ENCODE assay signal across 20 cellular contexts in genomic region chr1:43303477-43304286, GRCh38. TPM values are rescaled to one million over a fixed set of nuclear protein-coding genes. Genes with fewer than 3 reads are reported as not detected.
DNase-seq lines count a peak whose midpoint lies in the region; FAIRE-seq and TF ChIP-seq lines count a peak whose summit lies in the region.
"Had no signal": no experiment of that assay in that cellular context is flagged by ENCODE, and none has a peak within 500 bp of the region (broad histone marks: within the 10 kb centered on the region; RNA-seq: fewer than 3 reads in every experiment).

No MANE protein-coding gene starts in this region.

- POLR2A ChIA-PET in endothelial cell of umbilical vein (lab: Charles Lee): interaction anchor here (0.9 to 2.2 kb wide), 4 partner anchors 9 to 71 kb away, joined by 3 to 15 read pairs (median 5); no protein-coding TSS in a partner anchor

- H3K27ac ChIP-seq in Peyer's patch (peak overlapping the region in 3 of 4 donors; percentile 27 to 75 (median 36)), endothelial cell of umbilical vein (ENCODE audit: insufficient read depth, low read depth, low read length) (peak overlapping the region; percentile 15), mucosa of rectum (ENCODE audit: low read depth in 2 of 2, low read length in 2 of 2) (peak overlapping the region; percentile 81 to 83), substantia nigra (ENCODE audit: low read depth, low read length, poor library complexity, severe bottlenecking) (peak overlapping the region; percentile 74)
- H3K27ac ChIP-seq: WERI-Rb-1 had no signal

- BruUV-seq in endothelial cell of umbilical vein (replicated peaks; lab: Mats Ljungman, UMichigan): no TSS peak

- no peaks in the 10 kb centered on the region for H3K9me1 ChIP-seq in endothelial cell of umbilical vein (replicated peaks; ENCODE audit: control insufficient read depth, extremely low read depth, insufficient read depth, low read length)

- H3K27me3 ChIP-seq in Peyer's patch (no peaks in the 10 kb centered on the region), endothelial cell of umbilical vein (ENCODE audit: control insufficient read depth in 2 of 2, insufficient read depth in 2 of 2, low read length in 2 of 2) (no peaks in the 10 kb centered on the region), mucosa of rectum (ENCODE audit: control insufficient read depth in 2 of 2, insufficient read depth in 2 of 2, low read length in 2 of 2) (no peaks in the 10 kb centered on the region)
- H3K27me3 ChIP-seq: gastroesophageal sphincter had no signal

- no peak for FAIRE-seq in endothelial cell of umbilical vein (lab: Jason Lieb, UNC)
- FAIRE-seq: G401.6, GM12891 had no signal

- TF ChIP-seq CTCF in Peyer's patch (IDR thresholded peaks at IDR 0.05) (no peak), endothelial cell of umbilical vein (IDR thresholded peaks at IDR 0.05; ENCODE audit: extremely low read depth in 1 of 2, insufficient read depth in 1 of 2, low read depth in 1 of 2, low read length in 2 of 2) (no peak)

- H3K9me3 ChIP-seq in Peyer's patch (no peaks in the 10 kb centered on the region), endothelial cell of umbilical vein (replicated peaks; ENCODE audit: control insufficient read depth, insufficient read depth, low read length) (no peaks in the 10 kb centered on the region), mucosa of rectum (ENCODE audit: control insufficient read depth in 2 of 2, low read length in 2 of 2) (no peaks in the 10 kb centered on the region)
- H3K9me3 ChIP-seq: gastroesophageal sphincter had no signal

- DNase-seq in Peyer's patch (peak in 1 of 3 donors; percentile 39), endothelial cell of umbilical vein (ENCODE audit: low read depth, low spot score) (peak; percentile 26), substantia nigra (lab: John Stamatoyannopoulos, UW) (no peak), medulla oblongata (ENCODE audit: extremely low spot score) (no peak), NCI-H2081 treated with DMSO at 0.1 percent for 48 hours (lab: John Stamatoyannopoulos, UW) (no peak), iPS-NIHi11 (ENCODE audit: low spot score) (no peak), NCI-H128 (lab: John Stamatoyannopoulos, UW; ENCODE audit: unreplicated experiment) (no peak)
- DNase-seq: activated CD8-positive, alpha-beta memory T cell treated with anti-CD3 and anti-CD28 coated beads for 24 hours; central memory CD4-positive, alpha-beta T cell; Kasumi-1; midbrain; NCI-H1417 treated with DMSO at 0.1 percent for 48 hours; NCI-H2227 treated with DMSO at 0.1 percent for 48 hours; stimulated activated naive CD4-positive, alpha-beta T cell; WERI-Rb-1 had no signal

- H3K4me1 ChIP-seq in Peyer's patch (peaks cover 0 to 20% (median 4%) of the 10 kb centered on the region in 4 donors), endothelial cell of umbilical vein (ENCODE audit: control insufficient read depth, extremely low read depth, insufficient read depth, low read length) (peaks cover 37% of the 10 kb centered on the region), mucosa of rectum (ENCODE audit: control insufficient read depth in 2 of 2, insufficient read depth in 2 of 2, low read length in 2 of 2) (peaks cover 25 to 28% of the 10 kb centered on the region in 2 donors)

- H3K9ac ChIP-seq in endothelial cell of umbilical vein (replicated peaks; ENCODE audit: extremely low read depth, insufficient read depth, low read length) (peak overlapping the region; percentile 96), mucosa of rectum (ENCODE audit: low read depth in 1 of 2, low read length in 2 of 2) (peak overlapping the region in 1 of 2 donors; percentile 44)

- intact Hi-C loops in endothelial cell of umbilical vein (cut with micrococcal nuclease): loop anchor here (2.0 to 5.0 kb wide), 2 partner anchors 111 to 169 kb away; no protein-coding TSS in a partner anchor

- H3K36me3 ChIP-seq in Peyer's patch: no peaks in the 10 kb centered on the region
- H3K36me3 ChIP-seq in endothelial cell of umbilical vein (ENCODE audit: control insufficient read depth in 2 of 2, extremely low read depth in 1 of 2, insufficient read depth in 2 of 2, low read length in 2 of 2): peaks cover 22 to 39% of the 10 kb centered on the region in 2 experiments
- H3K36me3 ChIP-seq in mucosa of rectum (ENCODE audit: control insufficient read depth in 2 of 2, insufficient read depth in 2 of 2, low read length in 2 of 2): no peaks in the 10 kb centered on the region
- H3K36me3 ChIP-seq: gastroesophageal sphincter, WERI-Rb-1 had no signal

- no peak overlapping the region for H2AFZ ChIP-seq in endothelial cell of umbilical vein (ENCODE audit: low read depth, low read length)

- no peaks in the 10 kb centered on the region for H4K20me1 ChIP-seq in endothelial cell of umbilical vein (replicated peaks; ENCODE audit: control insufficient read depth, extremely low read depth, insufficient read depth, low read length)

- no peak overlapping the region for H3K4me3 ChIP-seq in Peyer's patch
- H3K4me3 ChIP-seq in endothelial cell of umbilical vein (replicated peaks in 1 of 3; ENCODE audit: insufficient read depth in 1 of 3, low read depth in 1 of 3, low read length in 3 of 3): peak overlapping the region in 2 of 3 experiments; percentile 76 to 96
- H3K4me3 ChIP-seq in mucosa of rectum (ENCODE audit: low read length in 2 of 2): peak overlapping the region in 1 of 2 donors; percentile 17

- TF ChIP-seq POLR2A in Peyer's patch (IDR thresholded peaks at IDR 0.05): no peak
- TF ChIP-seq POLR2A in endothelial cell of umbilical vein (IDR thresholded peaks at IDR 0.05; ENCODE audit: low read depth, low read length): peak; percentile 50

- peak overlapping the region; percentile 98 for H3K4me2 ChIP-seq in endothelial cell of umbilical vein (ENCODE audit: insufficient read depth, low read length)

- peaks cover 76% of the 10 kb centered on the region for H3K79me2 ChIP-seq in endothelial cell of umbilical vein (ENCODE audit: control insufficient read depth, insufficient read depth, low read length)

- CTCF ChIA-PET in endothelial cell of umbilical vein (lab: Charles Lee): interaction anchor here (0.6 to 3.3 kb wide), 12 partner anchors 9 to 132 kb away, joined by 3 to 32 read pairs (median 4); partner anchors contain the start of genes CDC20, CFAP57 and EBNA1BP2

- dilution Hi-C loops in endothelial cell of umbilical vein (cut with MboI; ENCODE audit: extremely low pct_ligation_motif_present, low sequenced_read_pairs): no loop called here

RNA-seq across cellular contexts. Expression of gene TIE1, which starts 2.9 kb away (rescaled TPM):
- total RNA-seq in Peyer's patch: 10 to 100 TPM in 2 of 4 donors, 1 to 10 TPM in 2; 5.6 to 38.8 (median 8.9) TPM
- total RNA-seq in endothelial cell of umbilical vein: 562 and 620 TPM in 2 replicates
- polyA plus RNA-seq in endothelial cell of umbilical vein: 531 and 629 TPM in 2 replicates
- 303 and 371 TPM in 2 replicates for polyA plus RNA-seq in endothelial cell of umbilical vein (2011; cell fraction: cytosol; rRNA removed)
- 899 and 1,112 TPM in 2 replicates for polyA plus RNA-seq in endothelial cell of umbilical vein (2011; cell fraction: nucleus; rRNA removed)
- polyA plus RNA-seq in endothelial cell of umbilical vein (2012): 356 and 371 TPM in 2 replicates
- polyA minus RNA-seq in endothelial cell of umbilical vein: 711 and 735 TPM in 2 replicates
- not detected for polyA minus RNA-seq in endothelial cell of umbilical vein (2011; cell fraction: cytosol; rRNA and poly(A)+ RNA removed)
- polyA minus RNA-seq in endothelial cell of umbilical vein (2011; cell fraction: nucleus; rRNA and poly(A)+ RNA removed): 403 and 577 TPM in 2 replicates

RNA-seq across cellular contexts. Expression of gene C1orf210, which starts 18.3 kb away (rescaled TPM):
- 10 to 100 TPM in 3 of 4 donors, 1 to 10 TPM in 1; 4.1 to 80.9 (median 74.4) TPM for total RNA-seq in Peyer's patch
- not detected in 2 replicates for total RNA-seq in endothelial cell of umbilical vein
- not detected in 2 replicates for polyA plus RNA-seq in endothelial cell of umbilical vein
- not detected in 2 replicates for polyA plus RNA-seq in endothelial cell of umbilical vein (2011; cell fraction: cytosol; rRNA removed)
- not detected in 2 replicates for polyA plus RNA-seq in endothelial cell of umbilical vein (2011; cell fraction: nucleus; rRNA removed)
- polyA plus RNA-seq in endothelial cell of umbilical vein (2012): not detected in 2 replicates
- polyA minus RNA-seq in endothelial cell of umbilical vein: not detected in 2 replicates
- not detected for polyA minus RNA-seq in endothelial cell of umbilical vein (2011; cell fraction: cytosol; rRNA and poly(A)+ RNA removed)
- polyA minus RNA-seq in endothelial cell of umbilical vein (2011; cell fraction: nucleus; rRNA and poly(A)+ RNA removed): not detected in 2 replicates
- total RNA-seq: omental fat pad had no signal

RNA-seq across cellular contexts. Expression of gene TMEM125, which starts 33.9 kb away (rescaled TPM):
- total RNA-seq in Peyer's patch (10 to 100 TPM; 14.0 to 87.7 (median 74.8) TPM), endothelial cell of umbilical vein (not detected in 2 replicates)
- 0.06 and 0.17 TPM in 2 replicates for polyA plus RNA-seq in endothelial cell of umbilical vein
- polyA plus RNA-seq in endothelial cell of umbilical vein (2011; cell fraction: cytosol; rRNA removed): 0.11 and 0.12 TPM in 2 replicates
- polyA plus RNA-seq in endothelial cell of umbilical vein (2011; cell fraction: nucleus; rRNA removed): 0.08 TPM in 1 of 2 replicates, not detected in the other
- not detected in 2 replicates for polyA plus RNA-seq in endothelial cell of umbilical vein (2012)
- not detected in 2 replicates for polyA minus RNA-seq in endothelial cell of umbilical vein
- polyA minus RNA-seq in endothelial cell of umbilical vein (2011; cell fraction: cytosol; rRNA and poly(A)+ RNA removed): not detected
- polyA minus RNA-seq in endothelial cell of umbilical vein (2011; cell fraction: nucleus; rRNA and poly(A)+ RNA removed): not detected in 2 replicates

RNA-seq across cellular contexts. Expression of gene MPL, which starts 33.9 kb away (rescaled TPM):
- not detected for total RNA-seq in Peyer's patch
- 0.18 and 0.24 TPM in 2 replicates for total RNA-seq in endothelial cell of umbilical vein
- polyA plus RNA-seq in endothelial cell of umbilical vein: 0.13 and 0.14 TPM in 2 replicates
- 0.03 and 0.06 TPM in 2 replicates for polyA plus RNA-seq in endothelial cell of umbilical vein (2011; cell fraction: cytosol; rRNA removed)
- 0.25 and 0.55 TPM in 2 replicates for polyA plus RNA-seq in endothelial cell of umbilical vein (2011; cell fraction: nucleus; rRNA removed)
- not detected in 2 replicates for polyA plus RNA-seq in endothelial cell of umbilical vein (2012)
- polyA minus RNA-seq in endothelial cell of umbilical vein: 0.13 and 1.6 TPM in 2 replicates
- polyA minus RNA-seq in endothelial cell of umbilical vein (2011; cell fraction: cytosol; rRNA and poly(A)+ RNA removed): not detected
- polyA minus RNA-seq in endothelial cell of umbilical vein (2011; cell fraction: nucleus; rRNA and poly(A)+ RNA removed): 0.34 and 0.48 TPM in 2 replicates

RNA-seq across cellular contexts. Expression of gene CDC20, which starts 55.1 kb away (rescaled TPM):
- 10 to 100 TPM in 1 of 4 donors, 1 to 10 TPM in 3; 3.4 to 14.9 (median 6.3) TPM for total RNA-seq in Peyer's patch
- total RNA-seq in endothelial cell of umbilical vein: 156 and 170 TPM in 2 replicates
- polyA plus RNA-seq in endothelial cell of umbilical vein: 129 and 130 TPM in 2 replicates
- 135 and 152 TPM in 2 replicates for polyA plus RNA-seq in endothelial cell of umbilical vein (2011; cell fraction: cytosol; rRNA removed)
- 95.9 and 101 TPM in 2 replicates for polyA plus RNA-seq in endothelial cell of umbilical vein (2011; cell fraction: nucleus; rRNA removed)
- 49.0 and 129 TPM in 2 replicates for polyA plus RNA-seq in endothelial cell of umbilical vein (2012)
- 94.7 and 131 TPM in 2 replicates for polyA minus RNA-seq in endothelial cell of umbilical vein
- 122 TPM for polyA minus RNA-seq in endothelial cell of umbilical vein (2011; cell fraction: cytosol; rRNA and poly(A)+ RNA removed)
- 22.4 and 25.7 TPM in 2 replicates for polyA minus RNA-seq in endothelial cell of umbilical vein (2011; cell fraction: nucleus; rRNA and poly(A)+ RNA removed)

Comparison
In these comparisons a context has a peak if more than half of its experiments do, and no peak if none do; other contexts are left out.
1. H3K27ac ChIP-seq: peak in every context shown above with its lines; median percentile 82 in mucosa of rectum; 74 in substantia nigra; 36 in Peyer's patch; 15 in endothelial cell of umbilical vein.
2. H3K4me3 ChIP-seq: peak in endothelial cell of umbilical vein (2 of 3); none in Peyer's patch (0 of 4).
3. RNA of gene TIE1, which starts 2.9 kb away (total RNA-seq): 562 to 620 TPM in endothelial cell of umbilical vein; 5.6 to 38.8 TPM in Peyer's patch; every median in the first group is over 10 times any median in the second.
4. RNA of gene TMEM125, which starts 33.9 kb away (total RNA-seq): 14.0 to 87.7 TPM in Peyer's patch; not detected in endothelial cell of umbilical vein; every median in the first group is over 10 times any median in the second.